11 cellular contexts compared by ENCODE assay signal in the genomic region with DNA sequence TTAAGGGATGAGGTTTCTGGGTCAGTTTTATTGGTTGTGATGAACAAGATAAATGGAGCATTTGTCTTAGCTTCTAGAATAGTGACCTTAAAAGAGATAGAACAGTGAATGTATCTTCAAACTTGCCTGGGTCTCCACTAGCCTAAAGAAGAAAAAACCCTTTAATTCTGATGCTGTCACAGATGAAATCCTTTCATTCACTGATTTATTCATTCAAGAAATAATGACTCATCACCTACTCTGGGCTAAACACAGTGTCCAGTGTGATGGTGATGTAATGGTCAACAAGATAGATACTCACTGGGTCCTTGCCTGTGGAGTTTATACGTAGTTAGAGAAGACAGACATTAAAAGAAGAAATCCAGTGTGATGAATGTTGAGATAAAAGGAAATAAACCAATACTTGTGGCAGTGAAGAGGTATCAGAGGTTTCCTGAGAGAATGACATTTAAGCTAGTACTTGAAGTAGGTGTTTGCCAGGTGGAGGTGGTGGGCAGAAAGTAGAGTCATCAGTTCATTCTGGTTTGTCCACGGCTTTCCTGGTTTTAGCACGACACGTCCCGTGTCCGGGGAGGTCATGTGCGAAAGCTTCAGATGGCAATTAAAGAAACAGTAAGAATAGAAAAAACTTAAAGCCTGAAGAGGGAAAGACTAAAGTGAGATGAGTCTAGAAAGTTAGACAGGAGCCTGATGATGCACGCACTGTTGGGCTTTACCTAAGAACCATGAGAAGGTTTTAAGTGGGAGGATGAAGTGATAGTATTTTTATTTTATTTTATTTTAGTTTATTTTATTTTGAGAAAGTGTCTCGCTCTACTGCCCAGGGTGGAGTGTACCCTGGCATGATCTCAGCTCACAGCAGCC. TPM values are rescaled to one million over a fixed set of nuclear protein-coding genes. Genes with fewer than 3 reads are reported as not detected.
A peak's percentile ranks its signal among the peaks of the same experiment; 100 is the strongest.
DNase-seq lines count a peak whose midpoint lies in the region; ATAC-seq and TF ChIP-seq lines count a peak whose summit lies in the region.
"Had no signal": no experiment of that assay in that cellular context is flagged by ENCODE, and none has a peak within 500 bp of the region (broad histone marks: within the 10 kb centered on the region; RNA-seq: fewer than 3 reads in every experiment).

No MANE protein-coding gene starts in this region.

- CTCF ChIA-PET in SK-N-SH (lab: Yijun Ruan, JAX): no interaction called here

- H3K27ac ChIP-seq in SK-N-SH (ENCODE audit: low read depth in 2 of 2, low read length in 1 of 2): peak overlapping the region in 1 of 2 experiments; percentile 58; a peak in 1 of 4 replicates

- H3K4me2 ChIP-seq in SK-N-SH: no peak overlapping the region

- WGBS in SK-N-SH (ENCODE audit: low lambda C conversion rate): 86% methylated on average over 9 of the region's 9 CpGs

- peaks cover 0 to 3% of the 10 kb centered on the region in 2 experiments; a peak in 1 of 4 replicates for H3K4me1 ChIP-seq in SK-N-SH (ENCODE audit: control insufficient read depth in 1 of 2, insufficient read depth in 2 of 2, low read depth in 1 of 2, low read length in 1 of 2)

- peaks cover 23% of the 10 kb centered on the region for H3K36me3 Mint-ChIP-seq in effector memory CD8-positive, alpha-beta T cell (ENCODE audit: insufficient read depth)

- DNase-seq in EL: peak; percentile 75
- DNase-seq in SK-N-SH: no peak
- DNase-seq in effector memory CD8-positive, alpha-beta T cell: no peak
- peak; percentile 93 for DNase-seq in pons (ENCODE audit: low spot score)
- DNase-seq: NCI-H1436; stimulated activated CD4-positive, alpha-beta T cell treated with anti-CD3 and anti-CD28 coated beads, Interleukin-4, amount 100 ng/mL, for 4 hours; SW 1271 had no signal

- H2AFZ ChIP-seq in SK-N-SH (ENCODE audit: low read depth): no peak overlapping the region

- H3K9me3 Mint-ChIP-seq in effector memory CD8-positive, alpha-beta T cell: no peaks in the 10 kb centered on the region

- H3K36me3 ChIP-seq in SK-N-SH (replicated peaks in 1 of 2; ENCODE audit: control insufficient read depth in 1 of 2, insufficient read depth in 2 of 2, low read length in 1 of 2): peaks cover 7 to 44% of the 10 kb centered on the region in 2 experiments

- peaks cover 17% of the 10 kb centered on the region for H4K20me1 ChIP-seq in SK-N-SH (ENCODE audit: insufficient read depth)

- no peaks in the 10 kb centered on the region for H3K27me3 ChIP-seq in SK-N-SH (ENCODE audit: insufficient read depth)

- H3K9ac ChIP-seq in SK-N-SH: no peak overlapping the region

- H3K27ac Mint-ChIP-seq in effector memory CD8-positive, alpha-beta T cell: peak overlapping the region; percentile 17 to 77

- POLR2A ChIA-PET in SK-N-SH (lab: Yijun Ruan, JAX): no interaction called here

- no peak for ATAC-seq in effector memory CD8-positive, alpha-beta T cell (replicated peaks)
- ATAC-seq in GM19351 (IDR thresholded peaks at IDR 0.05; ENCODE audit: unreplicated experiment) (no peak), GM21381 (IDR thresholded peaks at IDR 0.05; ENCODE audit: unreplicated experiment) (no peak), GM21515 (IDR thresholded peaks at IDR 0.05; ENCODE audit: unreplicated experiment) (no peak)

- peaks cover 36 to 49% of the 10 kb centered on the region in 2 donors for H3K4me1 Mint-ChIP-seq in effector memory CD8-positive, alpha-beta T cell (ENCODE audit: low read depth in 2 of 2)

- H3K9me2 ChIP-seq in SK-N-SH: no peaks in the 10 kb centered on the region

- no peaks in the 10 kb centered on the region for H3K27me3 Mint-ChIP-seq in effector memory CD8-positive, alpha-beta T cell

- TF ChIP-seq EP300 in SK-N-SH (IDR thresholded peaks at IDR 0.05; ENCODE audit: borderline replicate concordance in 1 of 2, low read depth in 1 of 2, low read length in 1 of 2): no peak

- peaks cover 11% of the 10 kb centered on the region for H3F3A ChIP-seq in SK-N-SH (replicated peaks; ENCODE audit: insufficient read depth)

- H3K9me3 ChIP-seq in SK-N-SH: peaks cover 10% of the 10 kb centered on the region; the same call in 1 of the 2 replicates

- H3K4me3 ChIP-seq in SK-N-SH (ENCODE audit: low read depth in 2 of 2, low read length in 1 of 2): no peak overlapping the region

- no peak for TF ChIP-seq RAD21 in SK-N-SH (IDR thresholded peaks at IDR 0.05; ENCODE audit: low read length)

- TF ChIP-seq CTCF in SK-N-SH (IDR thresholded peaks at IDR 0.05): no peak

- H3K4me3 Mint-ChIP-seq in effector memory CD8-positive, alpha-beta T cell: no peak overlapping the region
- H3K4me3 Mint-ChIP-seq: mesothelial cell of epicardium had no signal

- peaks cover 83% of the 10 kb centered on the region for H3K79me2 ChIP-seq in SK-N-SH (ENCODE audit: insufficient read depth)

TF ChIP-seq in SK-N-SH, 30 proteins besides CTCF, POLR2A, EP300 and RAD21:
- TF ChIP-seq TCF12 (IDR thresholded peaks at IDR 0.05) (peak; percentile 35; the same call in 1 of the 2 replicates), FOSL2 (IDR thresholded peaks at IDR 0.05; ENCODE audit: borderline replicate concordance, low read depth) (peak; percentile 68; the same call in 1 of the 2 replicates), EZH2phosphoT487 (IDR thresholded peaks at IDR 0.05; ENCODE audit: borderline replicate concordance, low read depth) (no peak), GABPA (IDR thresholded peaks at IDR 0.05; ENCODE audit: low read depth) (no peak), JUND (IDR thresholded peaks at IDR 0.05) (peak; percentile 74)
- TF ChIP-seq, protein P1, sequence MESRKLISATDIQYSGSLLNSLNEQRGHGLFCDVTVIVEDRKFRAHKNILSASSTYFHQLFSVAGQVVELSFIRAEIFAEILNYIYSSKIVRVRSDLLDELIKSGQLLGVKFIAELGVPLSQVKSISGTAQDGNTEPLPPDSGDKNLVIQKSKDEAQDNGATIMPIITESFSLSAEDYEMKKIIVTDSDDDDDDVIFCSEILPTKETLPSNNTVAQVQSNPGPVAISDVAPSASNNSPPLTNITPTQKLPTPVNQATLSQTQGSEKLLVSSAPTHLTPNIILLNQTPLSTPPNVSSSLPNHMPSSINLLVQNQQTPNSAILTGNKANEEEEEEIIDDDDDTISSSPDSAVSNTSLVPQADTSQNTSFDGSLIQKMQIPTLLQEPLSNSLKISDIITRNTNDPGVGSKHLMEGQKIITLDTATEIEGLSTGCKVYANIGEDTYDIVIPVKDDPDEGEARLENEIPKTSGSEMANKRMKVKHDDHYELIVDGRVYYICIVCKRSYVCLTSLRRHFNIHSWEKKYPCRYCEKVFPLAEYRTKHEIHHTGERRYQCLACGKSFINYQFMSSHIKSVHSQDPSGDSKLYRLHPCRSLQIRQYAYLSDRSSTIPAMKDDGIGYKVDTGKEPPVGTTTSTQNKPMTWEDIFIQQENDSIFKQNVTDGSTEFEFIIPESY (IDR thresholded peaks at IDR 0.05; ENCODE audit: borderline replicate concordance, low read depth): no peak
- TF ChIP-seq, protein P2, sequence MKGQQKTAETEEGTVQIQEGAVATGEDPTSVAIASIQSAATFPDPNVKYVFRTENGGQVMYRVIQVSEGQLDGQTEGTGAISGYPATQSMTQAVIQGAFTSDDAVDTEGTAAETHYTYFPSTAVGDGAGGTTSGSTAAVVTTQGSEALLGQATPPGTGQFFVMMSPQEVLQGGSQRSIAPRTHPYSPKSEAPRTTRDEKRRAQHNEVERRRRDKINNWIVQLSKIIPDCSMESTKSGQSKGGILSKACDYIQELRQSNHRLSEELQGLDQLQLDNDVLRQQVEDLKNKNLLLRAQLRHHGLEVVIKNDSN (IDR thresholded peaks at IDR 0.05; ENCODE audit: borderline replicate concordance, low read depth): no peak
- TF ChIP-seq, protein P3, sequence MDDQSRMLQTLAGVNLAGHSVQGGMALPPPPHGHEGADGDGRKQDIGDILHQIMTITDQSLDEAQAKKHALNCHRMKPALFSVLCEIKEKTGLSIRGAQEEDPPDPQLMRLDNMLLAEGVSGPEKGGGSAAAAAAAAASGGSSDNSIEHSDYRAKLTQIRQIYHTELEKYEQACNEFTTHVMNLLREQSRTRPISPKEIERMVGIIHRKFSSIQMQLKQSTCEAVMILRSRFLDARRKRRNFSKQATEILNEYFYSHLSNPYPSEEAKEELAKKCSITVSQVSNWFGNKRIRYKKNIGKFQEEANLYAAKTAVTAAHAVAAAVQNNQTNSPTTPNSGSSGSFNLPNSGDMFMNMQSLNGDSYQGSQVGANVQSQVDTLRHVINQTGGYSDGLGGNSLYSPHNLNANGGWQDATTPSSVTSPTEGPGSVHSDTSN (IDR thresholded peaks at IDR 0.05): peak; percentile 83

RNA-seq across cellular contexts. Expression of a gene that starts 18.5 kb away (rescaled TPM):
- 27.9 and 28.8 TPM in 2 replicates for polyA plus RNA-seq in SK-N-SH (2012; rRNA removed)
- 36.1 and 40.8 TPM in 2 replicates for polyA plus RNA-seq in SK-N-SH (2012; cell fraction: cytosol; rRNA removed)
- polyA plus RNA-seq in SK-N-SH (2012; cell fraction: nucleus; rRNA removed): 11.3 and 21.3 TPM in 2 replicates

RNA-seq across cellular contexts. Expression of a gene that starts 45.9 kb away (rescaled TPM):
- 15.5 and 20.6 TPM in 2 replicates for polyA plus RNA-seq in SK-N-SH (2012; rRNA removed)
- polyA plus RNA-seq in SK-N-SH (2012; cell fraction: cytosol; rRNA removed): 27.4 and 31.1 TPM in 2 replicates
- 4.9 and 7.4 TPM in 2 replicates for polyA plus RNA-seq in SK-N-SH (2012; cell fraction: nucleus; rRNA removed)

RNA-seq across cellular contexts. Expression of a gene that starts 46.1 kb away (rescaled TPM):
- 2.6 and 3.0 TPM in 2 replicates for polyA plus RNA-seq in SK-N-SH (2012; rRNA removed)
- 4.3 and 5.2 TPM in 2 replicates for polyA plus RNA-seq in SK-N-SH (2012; cell fraction: cytosol; rRNA removed)
- polyA plus RNA-seq in SK-N-SH (2012; cell fraction: nucleus; rRNA removed): 0.50 and 0.89 TPM in 2 replicates

Comparison
In these comparisons a context has a peak if more than half of its experiments do, and no peak if none do; other contexts are left out.
1. DNase-seq: peak in EL (single experiment) and pons (single experiment); none in SK-N-SH (single experiment) and effector memory CD8-positive, alpha-beta T cell (0 of 3).